ENCODE assay signal across 27 cellular contexts in genomic region chr1:7420098-7420445, GRCh38.
A peak's percentile ranks its signal among the peaks of the same experiment; 100 is the strongest.
DNase-seq lines count a peak whose midpoint lies in the region; TF ChIP-seq lines count a peak whose summit lies in the region.
"Had no signal": no experiment of that assay in that cellular context is flagged by ENCODE, and none has a peak within 500 bp of the region (broad histone marks: within the 10 kb centered on the region; RNA-seq: fewer than 3 reads in every experiment).

No MANE protein-coding gene starts in this region.

- H3K9me3 Mint-ChIP-seq in osteocyte (ENCODE audit: unreplicated experiment) = no peaks in the 10 kb centered on the region
- H3K9me3 Mint-ChIP-seq: central memory CD8-positive, alpha-beta T cell had no signal

- no peak overlapping the region for H3K4me3 Mint-ChIP-seq in osteocyte (ENCODE audit: unreplicated experiment)
- H3K4me3 Mint-ChIP-seq: activated T-cell treated with anti-CD3 and anti-CD28 coated beads, Interleukin-2, amount 50 U/mL, for 72 hours; B cell; CD8-positive, alpha-beta memory T cell; central memory CD8-positive, alpha-beta T cell; naive thymus-derived CD8-positive, alpha-beta T cell had no signal

- TF ChIP-seq CTCF in left ventricle myocardium inferior (IDR thresholded peaks at IDR 0.05; ENCODE audit: borderline replicate concordance) = no peak
- no peak for TF ChIP-seq CTCF in coronary artery (IDR thresholded peaks at IDR 0.05)
- no peak for TF ChIP-seq CTCF in osteocyte (IDR thresholded peaks at IDR 0.05)
- TF ChIP-seq CTCF in uterus (IDR thresholded peaks at IDR 0.05) = no peak

- DNase-seq in cardiac septum (ENCODE audit: low spot score) (peak; percentile 31), left ventricle myocardium inferior (no peak), coronary artery (ENCODE audit: low spot score) (peak; percentile 19), osteocyte (ENCODE audit: extremely low spot score, unreplicated experiment) (peak; percentile 75), uterus (peak; percentile 2 to 6), NCI-H345 treated with DMSO at 0.1 percent for 48 hours (lab: John Stamatoyannopoulos, UW; ENCODE audit: unreplicated experiment) (no peak), HT-29 (ENCODE audit: low spot score) (no peak)
- no peak for DNase-seq in activated CD4-positive, CD25-positive, alpha-beta regulatory T cell (lab: John Stamatoyannopoulos, UW)
- DNase-seq: activated CD4-positive, alpha-beta T cell treated with anti-CD3 and anti-CD28 coated beads for 4 hours; activated naive CD4-positive, alpha-beta T cell treated with Interleukin-2 at 50 U/mL for 16 hours; activated T-cell treated with anti-CD3 and anti-CD28 coated beads, Interleukin-2, amount 50 U/mL, for 72 hours; CD8-positive, alpha-beta memory T cell; dermis blood vessel endothelial cell; foreskin melanocyte; Kasumi-1; lower lobe of right lung; NCI-H1417 treated with DMSO at 0.1 percent for 48 hours; NCI-H2029 treated with DMSO at 0.1 percent for 48 hours; NCI-H526 treated with DMSO at 0.1 percent for 48 hours; small intestine; stimulated activated naive CD4-positive, alpha-beta T cell treated with Interleukin-2 at 50 U/mL for 16 hours; T-helper 9 cell had no signal

- H3K9me3 ChIP-seq in left ventricle myocardium inferior (replicated peaks) (peaks cover 8% of the 10 kb centered on the region), uterus (peaks cover 0 to 2% of the 10 kb centered on the region in 2 donors)
- H3K9me3 ChIP-seq: lower lobe of right lung had no signal

- no peaks in the 10 kb centered on the region for H3K27me3 Mint-ChIP-seq in osteocyte (ENCODE audit: unreplicated experiment)

- H3K27me3 ChIP-seq in left ventricle myocardium inferior (ENCODE audit: low read depth) (no peaks in the 10 kb centered on the region), uterus (no peaks in the 10 kb centered on the region)
- H3K27me3 ChIP-seq: heart right ventricle, SJCRH30 had no signal

- no peak overlapping the region for H3K27ac ChIP-seq in left ventricle myocardium inferior (replicated peaks)
- no peak overlapping the region for H3K27ac ChIP-seq in coronary artery
- H3K27ac ChIP-seq in uterus = no peak overlapping the region
- H3K27ac ChIP-seq: heart right ventricle, lower lobe of right lung, SJCRH30 had no signal

- no peaks in the 10 kb centered on the region for H3K4me1 ChIP-seq in left ventricle myocardium inferior
- H3K4me1 ChIP-seq in uterus = no peaks in the 10 kb centered on the region
- H3K4me1 ChIP-seq: heart right ventricle, lower lobe of right lung had no signal

- H3K4me3 ChIP-seq in left ventricle myocardium inferior (no peak overlapping the region), coronary artery (no peak overlapping the region), uterus (no peak overlapping the region)
- H3K4me3 ChIP-seq: heart right ventricle, lower lobe of right lung, SJCRH30 had no signal

- no peak overlapping the region for H3K27ac Mint-ChIP-seq in osteocyte (ENCODE audit: unreplicated experiment)
- H3K27ac Mint-ChIP-seq: activated T-cell treated with anti-CD3 and anti-CD28 coated beads, Interleukin-2, amount 50 U/mL, for 72 hours; B cell; CD8-positive, alpha-beta memory T cell; naive thymus-derived CD8-positive, alpha-beta T cell had no signal

- H3K4me1 Mint-ChIP-seq in osteocyte (ENCODE audit: unreplicated experiment) = no peaks in the 10 kb centered on the region
- H3K4me1 Mint-ChIP-seq: B cell; CD8-positive, alpha-beta memory T cell had no signal

- H3K36me3 ChIP-seq in left ventricle myocardium inferior = no peaks in the 10 kb centered on the region
- no peaks in the 10 kb centered on the region for H3K36me3 ChIP-seq in uterus
- H3K36me3 ChIP-seq: heart right ventricle, lower lobe of right lung, SJCRH30 had no signal

- peaks cover 2% of the 10 kb centered on the region for H3K36me3 Mint-ChIP-seq in osteocyte (ENCODE audit: unreplicated experiment)
- H3K36me3 Mint-ChIP-seq: CD8-positive, alpha-beta memory T cell had no signal

- no peak for TF ChIP-seq POLR2A in uterus (IDR thresholded peaks at IDR 0.05)

- intact Hi-C loops in cardiac septum (cut with DNase I) (no loop called here), left ventricle myocardium inferior (cut with micrococcal nuclease) (no loop called here), uterus (cut with DNase I; ENCODE audit: low total_unique reads) (no loop called here)

Comparison
In these comparisons a context has a peak if more than half of its experiments do, and no peak if none do; other contexts are left out.
1. DNase-seq: peak in cardiac septum (single experiment), coronary artery (single experiment), osteocyte (single experiment) and uterus (2 of 2); none in left ventricle myocardium inferior (single experiment), NCI-H345 treated with DMSO at 0.1 percent for 48 hours (single experiment), HT-29 (single experiment) and activated CD4-positive, CD25-positive, alpha-beta regulatory T cell (0 of 4).